Comparison of ENCODE assay signal across 1 cellular context in genomic region chr13:51125495-51126226, GRCh38.
TF ChIP-seq lines count a peak whose summit lies in the region.

No MANE protein-coding gene starts in this region.

TF ChIP-seq in H1, 55 proteins besides CTCF, POLR2A, EP300 and RAD21 (continued from another document):
- TF ChIP-seq JUN (IDR thresholded peaks at IDR 0.05; ENCODE audit: low read depth, low read length) (no peak), SIN3A (conservative IDR thresholded peaks at IDR 0.05 in 1 of 2, IDR thresholded peaks at IDR 0.05 in 1 of 2; ENCODE audit: low read depth in 1 of 2, low read length in 2 of 2) (peak in 1 of 2 experiments; percentile 74; a peak in 1 of 4 replicates), TEAD4 (IDR thresholded peaks at IDR 0.05; ENCODE audit: low read depth, low read length) (peak; percentile 24; the same call in 1 of the 2 replicates), CHD7 (IDR thresholded peaks at IDR 0.05; ENCODE audit: insufficient replicate concordance, low read length) (peak; percentile 34), YY1 (IDR thresholded peaks at IDR 0.05; ENCODE audit: low read depth, low read length) (peak; percentile 86), MAX (IDR thresholded peaks at IDR 0.05) (peak; percentile 49; the same call in 1 of the 2 replicates), SP4 (IDR thresholded peaks at IDR 0.05; ENCODE audit: low read length) (no peak), ASH2L (IDR thresholded peaks at IDR 0.05; ENCODE audit: low read length) (no peak)
